8 cellular contexts compared by ENCODE assay signal in the genomic region with DNA sequence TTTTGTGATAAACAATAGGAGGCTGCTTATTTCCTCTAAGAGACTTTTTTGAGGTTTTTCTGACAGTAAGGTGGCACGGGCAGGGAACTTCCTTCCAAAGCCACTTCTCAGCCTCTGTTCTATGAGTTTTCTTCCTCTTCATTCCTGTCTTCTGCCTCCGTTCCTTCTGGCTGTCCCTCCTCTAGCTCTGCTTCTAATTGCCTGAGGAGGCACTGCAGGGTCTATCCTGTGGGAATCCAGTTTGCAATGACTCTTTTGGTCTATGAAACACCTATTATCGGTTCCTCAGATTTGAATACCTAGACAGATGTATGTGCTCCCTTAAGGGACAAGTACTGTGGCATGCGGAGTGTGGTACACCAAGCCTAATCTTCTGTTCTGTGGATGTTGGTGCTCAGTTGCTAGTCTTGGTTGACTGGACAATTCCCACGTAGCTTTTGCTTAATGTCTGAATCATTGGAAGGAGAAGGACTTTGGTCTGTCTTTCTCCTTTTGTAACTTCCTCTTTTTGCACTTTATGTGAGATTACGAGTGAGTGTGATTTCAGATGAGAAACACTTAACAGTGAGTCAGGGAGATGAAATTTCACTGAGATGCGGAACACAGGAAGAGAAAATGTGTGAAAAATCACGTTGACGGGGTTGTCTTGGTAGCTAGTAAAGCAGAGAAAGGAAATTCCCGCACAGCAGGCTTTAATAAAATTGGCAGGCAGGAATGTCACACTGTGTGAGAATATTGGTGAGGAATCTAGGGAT.
DNase-seq lines count a peak whose midpoint lies in the region; ATAC-seq and TF ChIP-seq lines count a peak whose summit lies in the region.

No MANE protein-coding gene starts in this region.

- H2BK120ac ChIP-seq in neuronal stem cell (ENCODE audit: low read depth, low read length): no peak overlapping the region

- H3K9ac ChIP-seq in neuronal stem cell (ENCODE audit: low read depth, low read length, poor library complexity): no peak overlapping the region

- ATAC-seq in GM18498 (IDR thresholded peaks at IDR 0.05; ENCODE audit: unreplicated experiment) (peak; percentile 67), HG02870 (IDR thresholded peaks at IDR 0.05; ENCODE audit: unreplicated experiment) (peak; percentile 41), mucosa of descending colon (peak; percentile 58)

- H3K36me3 ChIP-seq in mucosa of descending colon (ENCODE audit: low read depth) (no peaks in the 10 kb centered on the region), ascending aorta (no peaks in the 10 kb centered on the region), neuronal stem cell (replicated peaks in 1 of 2; ENCODE audit: control insufficient read depth in 2 of 2, insufficient read depth in 2 of 2, low read length in 2 of 2) (no peaks in the 10 kb centered on the region)

- H3K4me2 ChIP-seq in neuronal stem cell (ENCODE audit: insufficient read depth, low read length, poor library complexity, severe bottlenecking): no peak overlapping the region

- no peaks in the 10 kb centered on the region for H3K79me1 ChIP-seq in neuronal stem cell (ENCODE audit: low read depth, low read length)

- no peak overlapping the region for H4K8ac ChIP-seq in neuronal stem cell (ENCODE audit: low read depth, low read length)

- WGBS in neuronal stem cell (ENCODE audit: extremely low coverage in 2 of 2, insufficient read length in 2 of 2, insufficient replicate concordance in 1 of 2), 2 donors: no CpG with 5 or more reads among the region's 10 CpGs

- no peak for TF ChIP-seq CTCF in mucosa of descending colon (IDR thresholded peaks at IDR 0.05)
- no peak for TF ChIP-seq CTCF in ascending aorta (IDR thresholded peaks at IDR 0.05)

- no peak overlapping the region for H2BK12ac ChIP-seq in neuronal stem cell (ENCODE audit: low read length)

- H3K9me3 ChIP-seq in mucosa of descending colon (no peaks in the 10 kb centered on the region), ascending aorta (no peaks in the 10 kb centered on the region), neuronal stem cell (replicated peaks in 1 of 2; ENCODE audit: control insufficient read depth in 2 of 2, insufficient read depth in 1 of 2, low read depth in 1 of 2, low read length in 2 of 2) (no peaks in the 10 kb centered on the region)

- no peak overlapping the region for H4K91ac ChIP-seq in neuronal stem cell (ENCODE audit: low read depth, low read length, poor library complexity)

- no peak overlapping the region for H2AFZ ChIP-seq in neuronal stem cell (ENCODE audit: low read length)

- H2AK5ac ChIP-seq in neuronal stem cell (ENCODE audit: low read depth, low read length): no peak overlapping the region

- H3K4me3 ChIP-seq in mucosa of descending colon (no peak overlapping the region), ascending aorta (no peak overlapping the region), neuronal stem cell (ENCODE audit: low read length in 2 of 2) (no peak overlapping the region)

- intact Hi-C loops in mucosa of descending colon (cut with DNase I, micrococcal nuclease) (no loop called here), ascending aorta (cut with DNase I) (no loop called here)

- H3K27me3 ChIP-seq in ascending aorta (no peaks in the 10 kb centered on the region), neuronal stem cell (ENCODE audit: control insufficient read depth in 3 of 3, insufficient read depth in 3 of 3, low read depth in 1 of 3, low read length in 3 of 3) (no peaks in the 10 kb centered on the region)

- no peak overlapping the region for H3K23ac ChIP-seq in neuronal stem cell (ENCODE audit: low read depth, low read length, poor library complexity)

- H3K27ac ChIP-seq in ascending aorta (no peak overlapping the region), neuronal stem cell (replicated peaks; ENCODE audit: low read length) (no peak overlapping the region)

- DNase-seq in SIG-M5 (lab: John Stamatoyannopoulos, UW): peak; percentile 62
- no peak for DNase-seq in mucosa of descending colon
- DNase-seq in ascending aorta (ENCODE audit: low spot score in 2 of 2): no peak
- no peak for DNase-seq in neuronal stem cell (ENCODE audit: low spot score)
- no peak for DNase-seq in DMS153 treated with DMSO at 0.1 percent for 48 hours (lab: John Stamatoyannopoulos, UW; ENCODE audit: unreplicated experiment)
- DNase-seq in central memory CD4-positive, alpha-beta T cell: no peak

- H2BK15ac ChIP-seq in neuronal stem cell (ENCODE audit: low read length): no peak overlapping the region

- no peak overlapping the region for H2BK5ac ChIP-seq in neuronal stem cell (ENCODE audit: low read length)

- H3K4ac ChIP-seq in neuronal stem cell (ENCODE audit: low read length): no peak overlapping the region

- H3K18ac ChIP-seq in neuronal stem cell (ENCODE audit: low read length): no peak overlapping the region

- no peak overlapping the region for H3K14ac ChIP-seq in neuronal stem cell (ENCODE audit: low read length)

- H3K4me1 ChIP-seq in mucosa of descending colon (ENCODE audit: low read depth) (no peaks in the 10 kb centered on the region), ascending aorta (no peaks in the 10 kb centered on the region), neuronal stem cell (ENCODE audit: control insufficient read depth in 2 of 2, insufficient read depth in 1 of 2, low read depth in 1 of 2, low read length in 2 of 2) (peaks cover 7 to 16% of the 10 kb centered on the region in 2 donors)
